In genomic region chr14:20682127-20682434, GRCh38 we compare ENCODE assay signal across 1 cellular context.
TF ChIP-seq lines count a peak whose summit lies in the region.

No MANE protein-coding gene starts in this region.

TF ChIP-seq in GM12878, 131 proteins besides CTCF, POLR2A, EP300 and RAD21:
- TF ChIP-seq SMAD1 (IDR thresholded peaks at IDR 0.05; ENCODE audit: low read depth, partially characterized antibody), result no peak
- TF ChIP-seq GABPA (IDR thresholded peaks at IDR 0.05; ENCODE audit: low read depth), result no peak
- no peak for TF ChIP-seq RAD51 (IDR thresholded peaks at IDR 0.05)
- TF ChIP-seq CHD2 (IDR thresholded peaks at IDR 0.05; ENCODE audit: borderline replicate concordance, low read depth, low read length), result no peak
- TF ChIP-seq SMAD5 (IDR thresholded peaks at IDR 0.05; ENCODE audit: low read depth), result no peak
- no peak for TF ChIP-seq PKNOX1 (IDR thresholded peaks at IDR 0.05)
- TF ChIP-seq IRF4 (IDR thresholded peaks at IDR 0.05; ENCODE audit: low read depth, low read length), result 0 out of 2 replicates have a peak, but pooled peaks have one; percentile 5
- no peak for TF ChIP-seq ELK1 (IDR thresholded peaks at IDR 0.05; ENCODE audit: low read depth, low read length)
TF ChIP-seq in GM12878: peak in this region for 1.
